ENCODE assay signal across 11 cellular contexts in genomic region chr5:143466632-143467031, GRCh38.
"Had no signal": no experiment of that assay in that cellular context is flagged by ENCODE, and none has a peak within 500 bp of the region (broad histone marks: within the 10 kb centered on the region; RNA-seq: fewer than 3 reads in every experiment).

No MANE protein-coding gene starts in this region.

- H3K4me1 ChIP-seq: HAP-1 had no signal

- ATAC-seq: GM23338, HCT116 had no signal

- H3K9me3 ChIP-seq: HAP-1 had no signal

- H3K4me2 ChIP-seq: GM23338 had no signal

- FAIRE-seq: H1, H54 had no signal

- DNase-seq: GM23248, GOT3, H7, H9, HCEC 1CT, HFFc6 had no signal

- H2AFZ ChIP-seq: GM23248, GM23338 had no signal

- H3K9ac ChIP-seq: GM23248 had no signal

- H3K4me3 ChIP-seq: GM23248, GM23338, HAP-1 had no signal

- H3K36me3 ChIP-seq: HAP-1 had no signal

- H3K27ac ChIP-seq: GM23248 had no signal
